In the genomic region with DNA sequence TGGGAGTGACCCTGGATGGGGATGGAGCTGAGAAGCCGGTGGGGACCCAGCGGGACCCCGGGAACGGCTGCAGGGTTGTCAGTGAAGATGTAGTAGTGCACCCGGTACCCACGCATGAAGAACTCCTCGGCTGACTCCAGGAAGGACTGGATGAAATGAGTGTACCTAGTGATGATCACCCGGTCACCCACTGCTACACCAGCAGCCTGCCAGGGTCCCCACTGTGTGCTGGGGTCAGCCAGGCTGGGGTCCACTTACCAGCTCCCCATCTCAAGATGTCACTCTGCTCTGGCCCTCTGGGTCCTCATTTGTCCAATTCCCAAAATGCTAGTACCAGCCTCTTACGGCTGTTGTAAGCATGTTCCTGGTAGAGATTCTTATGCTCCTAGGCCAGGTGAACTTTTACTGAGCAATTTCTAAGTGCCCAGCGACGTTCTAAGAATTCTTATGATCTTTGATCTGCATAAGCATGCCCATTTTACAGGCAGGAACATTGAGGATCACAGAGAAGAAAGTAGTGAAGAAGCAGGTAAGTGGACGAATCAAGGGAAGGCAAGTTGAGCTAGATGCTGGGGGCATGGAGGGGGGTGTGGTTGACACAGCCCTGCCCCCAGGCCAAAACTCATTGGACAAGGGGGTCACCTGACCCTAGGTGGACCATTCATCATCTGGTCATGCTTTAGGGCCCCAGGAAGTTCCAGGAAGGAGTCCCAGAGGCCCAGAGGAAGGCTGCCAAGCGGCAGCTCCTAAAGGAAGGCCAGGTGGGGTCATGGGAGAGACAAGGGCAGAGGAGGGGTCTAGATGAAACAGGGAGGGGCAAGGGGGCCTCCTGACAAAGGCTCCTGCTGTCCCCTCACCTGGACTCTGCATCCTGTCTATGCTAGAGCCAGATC, we compare ENCODE assay signal across 3 cellular contexts.
TF ChIP-seq lines count a peak whose summit lies in the region.

No MANE protein-coding gene starts in this region.

TF ChIP-seq in SK-N-SH, 30 proteins besides CTCF, POLR2A, EP300 and RAD21:
- TF ChIP-seq, protein P1, sequence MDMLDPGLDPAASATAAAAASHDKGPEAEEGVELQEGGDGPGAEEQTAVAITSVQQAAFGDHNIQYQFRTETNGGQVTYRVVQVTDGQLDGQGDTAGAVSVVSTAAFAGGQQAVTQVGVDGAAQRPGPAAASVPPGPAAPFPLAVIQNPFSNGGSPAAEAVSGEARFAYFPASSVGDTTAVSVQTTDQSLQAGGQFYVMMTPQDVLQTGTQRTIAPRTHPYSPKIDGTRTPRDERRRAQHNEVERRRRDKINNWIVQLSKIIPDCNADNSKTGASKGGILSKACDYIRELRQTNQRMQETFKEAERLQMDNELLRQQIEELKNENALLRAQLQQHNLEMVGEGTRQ (IDR thresholded peaks at IDR 0.05; ENCODE audit: borderline replicate concordance, low read depth, low read length), result no peak
- TF ChIP-seq YY1 (IDR thresholded peaks at IDR 0.05; ENCODE audit: low read depth) (no peak), FOXM1 (IDR thresholded peaks at IDR 0.05; ENCODE audit: low read depth) (no peak), CHD2 (IDR thresholded peaks at IDR 0.05; ENCODE audit: low read length, partially characterized antibody) (no peak), FOXJ3 (CRISPR knock-in tag; IDR thresholded peaks at IDR 0.05) (no peak), SIN3A (IDR thresholded peaks at IDR 0.05; ENCODE audit: borderline replicate concordance, low read depth, low read length) (no peak), RCOR1 (IDR thresholded peaks at IDR 0.05; ENCODE audit: low read length) (no peak), ELF1 (IDR thresholded peaks at IDR 0.05) (no peak)
- TF ChIP-seq, protein P2, sequence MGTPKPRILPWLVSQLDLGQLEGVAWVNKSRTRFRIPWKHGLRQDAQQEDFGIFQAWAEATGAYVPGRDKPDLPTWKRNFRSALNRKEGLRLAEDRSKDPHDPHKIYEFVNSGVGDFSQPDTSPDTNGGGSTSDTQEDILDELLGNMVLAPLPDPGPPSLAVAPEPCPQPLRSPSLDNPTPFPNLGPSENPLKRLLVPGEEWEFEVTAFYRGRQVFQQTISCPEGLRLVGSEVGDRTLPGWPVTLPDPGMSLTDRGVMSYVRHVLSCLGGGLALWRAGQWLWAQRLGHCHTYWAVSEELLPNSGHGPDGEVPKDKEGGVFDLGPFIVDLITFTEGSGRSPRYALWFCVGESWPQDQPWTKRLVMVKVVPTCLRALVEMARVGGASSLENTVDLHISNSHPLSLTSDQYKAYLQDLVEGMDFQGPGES (IDR thresholded peaks at IDR 0.05; ENCODE audit: low read depth, low read length), result no peak

TF ChIP-seq in SK-N-SH treated with all-trans-retinoic acid at 6 μM for 48 hours, 23 proteins besides CTCF, POLR2A, EP300 and RAD21:
- TF ChIP-seq TOX (CRISPR knock-in tag; IDR thresholded peaks at IDR 0.05; ENCODE audit: borderline replicate concordance) (no peak), ARNTL (CRISPR knock-in tag; IDR thresholded peaks at IDR 0.05; ENCODE audit: borderline replicate concordance, low read depth) (no peak), ZC3H10 (CRISPR knock-in tag; IDR thresholded peaks at IDR 0.05) (no peak)
- TF ChIP-seq, protein P3, sequence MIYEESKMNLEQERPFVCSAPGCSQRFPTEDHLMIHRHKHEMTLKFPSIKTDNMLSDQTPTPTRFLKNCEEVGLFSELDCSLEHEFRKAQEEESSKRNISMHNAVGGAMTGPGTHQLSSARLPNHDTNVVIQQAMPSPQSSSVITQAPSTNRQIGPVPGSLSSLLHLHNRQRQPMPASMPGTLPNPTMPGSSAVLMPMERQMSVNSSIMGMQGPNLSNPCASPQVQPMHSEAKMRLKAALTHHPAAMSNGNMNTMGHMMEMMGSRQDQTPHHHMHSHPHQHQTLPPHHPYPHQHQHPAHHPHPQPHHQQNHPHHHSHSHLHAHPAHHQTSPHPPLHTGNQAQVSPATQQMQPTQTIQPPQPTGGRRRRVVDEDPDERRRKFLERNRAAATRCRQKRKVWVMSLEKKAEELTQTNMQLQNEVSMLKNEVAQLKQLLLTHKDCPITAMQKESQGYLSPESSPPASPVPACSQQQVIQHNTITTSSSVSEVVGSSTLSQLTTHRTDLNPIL (CRISPR knock-in tag; IDR thresholded peaks at IDR 0.05; ENCODE audit: low read depth), result no peak
- TF ChIP-seq, protein P4, sequence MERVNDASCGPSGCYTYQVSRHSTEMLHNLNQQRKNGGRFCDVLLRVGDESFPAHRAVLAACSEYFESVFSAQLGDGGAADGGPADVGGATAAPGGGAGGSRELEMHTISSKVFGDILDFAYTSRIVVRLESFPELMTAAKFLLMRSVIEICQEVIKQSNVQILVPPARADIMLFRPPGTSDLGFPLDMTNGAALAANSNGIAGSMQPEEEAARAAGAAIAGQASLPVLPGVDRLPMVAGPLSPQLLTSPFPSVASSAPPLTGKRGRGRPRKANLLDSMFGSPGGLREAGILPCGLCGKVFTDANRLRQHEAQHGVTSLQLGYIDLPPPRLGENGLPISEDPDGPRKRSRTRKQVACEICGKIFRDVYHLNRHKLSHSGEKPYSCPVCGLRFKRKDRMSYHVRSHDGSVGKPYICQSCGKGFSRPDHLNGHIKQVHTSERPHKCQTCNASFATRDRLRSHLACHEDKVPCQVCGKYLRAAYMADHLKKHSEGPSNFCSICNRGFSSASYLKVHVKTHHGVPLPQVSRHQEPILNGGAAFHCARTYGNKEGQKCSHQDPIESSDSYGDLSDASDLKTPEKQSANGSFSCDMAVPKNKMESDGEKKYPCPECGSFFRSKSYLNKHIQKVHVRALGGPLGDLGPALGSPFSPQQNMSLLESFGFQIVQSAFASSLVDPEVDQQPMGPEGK (CRISPR knock-in tag; IDR thresholded peaks at IDR 0.05; ENCODE audit: borderline replicate concordance), result no peak

TF ChIP-seq in IMR-90, 13 proteins besides CTCF, POLR2A, EP300 and RAD21:
- TF ChIP-seq RFX5 (IDR thresholded peaks at IDR 0.05; ENCODE audit: low read depth, low read length), result no peak
- TF ChIP-seq FOS (IDR thresholded peaks at IDR 0.05; ENCODE audit: low read depth, low read length), result no peak
- TF ChIP-seq MAZ (IDR thresholded peaks at IDR 0.05; ENCODE audit: borderline replicate concordance, low read depth, low read length), result no peak
- TF ChIP-seq CHD1 (IDR thresholded peaks at IDR 0.05; ENCODE audit: low read depth, low read length), result no peak
